ENCODE assay signal across 4 cellular contexts in genomic region chr9:129749052-129749451, GRCh38. TPM values are rescaled to one million over a fixed set of nuclear protein-coding genes. Genes with fewer than 3 reads are reported as not detected.
"Had no signal": no experiment of that assay in that cellular context is flagged by ENCODE, and none has a peak within 500 bp of the region (broad histone marks: within the 10 kb centered on the region; RNA-seq: fewer than 3 reads in every experiment).

No MANE protein-coding gene starts in this region.

RNA-seq across cellular contexts. Expression of gene PTGES, which starts 3.8 kb away (rescaled TPM):
- total RNA-seq: myocyte; natural killer cell treated with Interleukin-12 subunit alpha and Interleukin-12 subunit beta and Interleukin-15 and Interleukin-18, amount 100 ng/mL, for 72 hours had no signal
- polyA plus RNA-seq: immature natural killer cell; naive thymus-derived CD4-positive, alpha-beta T cell had no signal
